In genomic region chr12:132461526-132461925, GRCh38 we compare ENCODE assay signal across 27 cellular contexts.
"Had no signal": no experiment of that assay in that cellular context is flagged by ENCODE, and none has a peak within 500 bp of the region (broad histone marks: within the 10 kb centered on the region; RNA-seq: fewer than 3 reads in every experiment).

No MANE protein-coding gene starts in this region.

- H3K4me3 ChIP-seq: ascending aorta, cardiac muscle cell, SJCRH30 had no signal

- ATAC-seq: activated CD8-positive, alpha-beta T cell treated with anti-CD3 and anti-CD28 coated beads for 36 hours; activated naive CD8-positive, alpha-beta T cell treated with anti-CD3 and anti-CD28 coated beads, Interleukin-2, amount 50 U/mL, for 24 hours had no signal

- H3K9me3 Mint-ChIP-seq: activated CD8-positive, alpha-beta T cell treated with anti-CD3 and anti-CD28 coated beads for 36 hours; activated naive CD8-positive, alpha-beta T cell treated with anti-CD3 and anti-CD28 coated beads, Interleukin-2, amount 50 U/mL, for 24 hours had no signal

- H3K9me3 ChIP-seq: ascending aorta, SJCRH30, SK-N-SH had no signal

- H3K4me3 Mint-ChIP-seq: activated CD8-positive, alpha-beta T cell treated with anti-CD3 and anti-CD28 coated beads for 36 hours; activated naive CD8-positive, alpha-beta T cell treated with anti-CD3 and anti-CD28 coated beads, Interleukin-2, amount 50 U/mL, for 24 hours had no signal

- H3K27me3 ChIP-seq: ascending aorta, brain microvascular endothelial cell, cardiac muscle cell, SJCRH30 had no signal

- H3K9ac ChIP-seq: SK-N-SH had no signal

- H3K27ac ChIP-seq: ascending aorta, brain microvascular endothelial cell, cardiac muscle cell, SJCRH30, VCaP had no signal

- H3K36me3 ChIP-seq: ascending aorta, brain microvascular endothelial cell, cardiac muscle cell, SJCRH30 had no signal

- H3K4me2 ChIP-seq: SK-N-SH had no signal

- H3K4me1 ChIP-seq: ascending aorta, SJCRH30 had no signal

- H3K27me3 Mint-ChIP-seq: activated CD8-positive, alpha-beta T cell treated with anti-CD3 and anti-CD28 coated beads for 36 hours; activated naive CD8-positive, alpha-beta T cell treated with anti-CD3 and anti-CD28 coated beads, Interleukin-2, amount 50 U/mL, for 24 hours had no signal

- DNase-seq: activated CD4-positive, alpha-beta T cell treated with anti-CD3 and anti-CD28 coated beads for 4 hours; activated CD8-positive, alpha-beta memory T cell treated with anti-CD3 and anti-CD28 coated beads, Interleukin-2, amount 50 U/mL, for 4 hours; activated CD8-positive, alpha-beta T cell treated with anti-CD3 and anti-CD28 coated beads for 36 hours; activated naive CD4-positive, alpha-beta T cell treated with anti-CD3 and anti-CD28 coated beads, Interleukin-2, amount 50 U/mL, for 16 hours; activated naive CD8-positive, alpha-beta T cell treated with anti-CD3 and anti-CD28 coated beads, Interleukin-2, amount 50 U/mL, for 24 hours; activated T-cell treated with anti-CD3 and anti-CD28 coated beads, Interleukin-2, amount 50 U/mL, for 1 hour; amniotic stem cell; brain microvascular endothelial cell; IMR-90; Kasumi-1; KBM-7; NCI-H1048; NCI-H146; NCI-H2029; NCI-H2107; NCI-H2171 treated with DMSO at 0.1 percent for 48 hours; NCI-H226; NCI-H526; NCI-H82; Right ventricle myocardium superior; RPMI8226; SJCRH30; SK-N-SH; T-helper 1 cell had no signal

- H3K27ac Mint-ChIP-seq: activated CD8-positive, alpha-beta T cell treated with anti-CD3 and anti-CD28 coated beads for 36 hours; activated naive CD8-positive, alpha-beta T cell treated with anti-CD3 and anti-CD28 coated beads, Interleukin-2, amount 50 U/mL, for 24 hours had no signal
